ENCODE assay signal across 25 cellular contexts in the genomic region with DNA sequence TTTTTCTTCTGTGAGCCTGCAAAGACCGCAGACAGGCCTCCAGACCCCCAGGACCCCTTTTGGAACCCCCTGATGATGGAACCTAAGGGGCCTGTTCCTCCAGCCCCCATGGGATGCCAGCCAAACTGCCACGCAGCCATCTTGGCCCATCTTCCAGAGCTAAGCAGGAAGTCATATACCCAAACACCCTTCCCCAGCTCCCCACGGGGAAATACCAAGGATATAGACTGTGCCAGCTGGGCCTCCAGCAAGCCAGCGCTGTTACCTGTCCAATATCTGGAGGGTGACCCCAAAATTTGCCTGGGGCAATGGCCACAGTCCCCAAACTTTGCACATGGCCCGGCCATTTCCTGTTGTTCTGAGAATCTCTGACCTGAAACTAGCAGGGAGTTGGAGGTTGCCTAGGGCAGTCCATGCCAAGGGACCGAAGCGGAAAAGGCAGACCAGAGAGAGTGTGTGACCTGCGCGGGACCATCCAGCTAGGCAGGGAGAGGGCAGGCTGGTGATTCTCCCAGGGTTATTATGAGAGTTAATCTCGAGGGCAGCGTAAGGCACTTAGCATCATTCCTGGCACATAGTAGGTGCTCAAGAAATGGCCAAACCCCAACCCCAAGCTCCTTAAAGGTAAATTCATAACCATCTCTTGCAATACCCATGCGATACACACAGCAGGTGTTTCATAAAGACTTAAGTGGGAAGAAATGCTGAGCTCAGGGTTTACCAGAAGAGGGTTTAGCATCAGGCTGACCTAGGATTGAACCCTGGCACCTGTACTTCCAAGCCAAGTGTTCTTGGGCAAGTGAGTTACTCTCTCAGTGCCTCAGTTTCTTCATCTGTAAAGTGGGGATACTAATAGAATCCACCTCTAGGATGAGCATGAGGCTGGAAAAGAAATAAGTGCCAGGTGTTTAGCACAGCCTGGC. TPM values are rescaled to one million over a fixed set of nuclear protein-coding genes. Genes with fewer than 3 reads are reported as not detected.
DNase-seq lines count a peak whose midpoint lies in the region; ATAC-seq and TF ChIP-seq lines count a peak whose summit lies in the region.
"Had no signal": no experiment of that assay in that cellular context is flagged by ENCODE, and none has a peak within 500 bp of the region (broad histone marks: within the 10 kb centered on the region; RNA-seq: fewer than 3 reads in every experiment).

No MANE protein-coding gene starts in this region.

- 84% methylated on average over 9 to 10 of the region's 12 CpGs for WGBS in esophagus squamous epithelium, 2 donors

- H3K9me3 ChIP-seq in OCI-LY7 (ENCODE audit: low read length) (no peaks in the 10 kb centered on the region), esophagus squamous epithelium (no peaks in the 10 kb centered on the region)
- H3K9me3 ChIP-seq: upper lobe of left lung had no signal

- intact Hi-C loops in OCI-LY7 (cut with micrococcal nuclease; ENCODE audit: unreplicated experiment) (no loop called here), esophagus squamous epithelium (cut with DNase I) (no loop called here)

- peaks cover 15% of the 10 kb centered on the region for H3K4me1 Mint-ChIP-seq in GM23338
- H3K4me1 Mint-ChIP-seq in stimulated activated naive B cell treated with anti-CD40 and anti-IgM and Interleukin-4, amounts not matched to agents 10 μg/mL and 1 μg/mL and 100 μg/mL, for 72 hours, result peaks cover 39 to 80% of the 10 kb centered on the region in 2 donors

- CTCF ChIA-PET in OCI-LY7 (lab: Charles Lee; ENCODE audit: unreplicated experiment), result interaction anchor here (0.7 to 1.5 kb wide), 2 partner anchors 15 to 16 kb away, joined by 3 read pairs; no protein-coding TSS in a partner anchor

- TF ChIP-seq CTCF in GM23338 (conservative IDR thresholded peaks at IDR 0.05; ENCODE audit: low read depth in 2 of 2) (no peak), OCI-LY7 (conservative IDR thresholded peaks at IDR 0.05; ENCODE audit: low read length) (no peak), esophagus squamous epithelium (IDR thresholded peaks at IDR 0.05) (no peak)

- no peaks in the 10 kb centered on the region for H3K36me3 Mint-ChIP-seq in GM23338 (ENCODE audit: low read depth)
- peaks cover 2 to 9% of the 10 kb centered on the region in 2 donors for H3K36me3 Mint-ChIP-seq in stimulated activated naive B cell treated with anti-CD40 and anti-IgM and Interleukin-4, amounts not matched to agents 10 μg/mL and 1 μg/mL and 100 μg/mL, for 72 hours
- H3K36me3 Mint-ChIP-seq: CD4-positive, CD25-positive, alpha-beta regulatory T cell; IgD-negative memory B cell; natural killer cell treated with Interleukin-12 subunit alpha and Interleukin-12 subunit beta and Interleukin-15 and Interleukin-18, amount 100 ng/mL, for 72 hours had no signal

- DNase-seq in GM23338 (ENCODE audit: low spot score) (no peak), OCI-LY7 (ENCODE audit: low spot score) (no peak), esophagus squamous epithelium (lab: John Stamatoyannopoulos, UW) (no peak), NCI-H2227 treated with DMSO at 0.1 percent for 48 hours (lab: John Stamatoyannopoulos, UW) (no peak)
- DNase-seq in stimulated activated naive B cell treated with anti-CD40 and anti-IgM and Interleukin-4, amounts not matched to agents 10 μg/mL and 1 μg/mL and 100 μg/mL, for 72 hours, result no peak
- DNase-seq: activated CD4-positive, alpha-beta T cell treated with anti-CD3 and anti-CD28 coated beads for 36 hours; activated effector memory CD4-positive, alpha-beta T cell treated with anti-CD3 and anti-CD28 coated beads, Interleukin-2, amount 50 U/mL, for 16 hours; activated naive CD8-positive, alpha-beta T cell treated with anti-CD3 and anti-CD28 coated beads, Interleukin-2, amount 50 U/mL, for 24 hours; CD4-positive, CD25-positive, alpha-beta regulatory T cell; left ventricle myocardium superior; NCI-H1092 treated with DMSO at 0.1 percent for 48 hours; NCI-H187 treated with DMSO at 0.1 percent for 48 hours; NCI-H524 treated with DMSO at 0.1 percent for 48 hours; T-helper 17 cell; upper lobe of left lung had no signal

- H3F3A ChIP-seq in GM23338 (replicated peaks; ENCODE audit: low read depth), result 0 out of 2 replicates have a peak, but pooled peaks cover 4% of the 10 kb centered on the region

- no peaks in the 10 kb centered on the region for H3K79me2 ChIP-seq in GM23338 (replicated peaks; ENCODE audit: insufficient read depth)
- peaks cover 23% of the 10 kb centered on the region for H3K79me2 ChIP-seq in OCI-LY7 (ENCODE audit: insufficient read depth, low read depth, low read length)

- H3K27ac ChIP-seq in GM23338 (ENCODE audit: low read depth) (no peak overlapping the region), OCI-LY7 (ENCODE audit: low read depth, low read length, poor library complexity, severe bottlenecking) (peak overlapping the region; percentile 8), esophagus squamous epithelium (peak overlapping the region; percentile 31 to 87 (median 80))
- H3K27ac ChIP-seq: upper lobe of left lung had no signal

- H3K9me2 ChIP-seq in GM23338 (ENCODE audit: insufficient read depth) (no peaks in the 10 kb centered on the region), OCI-LY7 (ENCODE audit: insufficient read depth, low read length) (no peaks in the 10 kb centered on the region)

- H3K36me3 ChIP-seq in GM23338 (ENCODE audit: insufficient read depth), result no peaks in the 10 kb centered on the region
- H3K36me3 ChIP-seq in OCI-LY7 (ENCODE audit: insufficient read depth, low read length), result peaks cover 23% of the 10 kb centered on the region
- H3K36me3 ChIP-seq in esophagus squamous epithelium, result no peaks in the 10 kb centered on the region
- H3K36me3 ChIP-seq: upper lobe of left lung had no signal

- no peaks in the 10 kb centered on the region for H3K9me3 Mint-ChIP-seq in GM23338
- H3K9me3 Mint-ChIP-seq in stimulated activated naive B cell treated with anti-CD40 and anti-IgM and Interleukin-4, amounts not matched to agents 10 μg/mL and 1 μg/mL and 100 μg/mL, for 72 hours, result no peaks in the 10 kb centered on the region
- H3K9me3 Mint-ChIP-seq: activated naive CD8-positive, alpha-beta T cell treated with anti-CD3 and anti-CD28 coated beads, Interleukin-2, amount 50 U/mL, for 24 hours; CD4-positive, CD25-positive, alpha-beta regulatory T cell; central memory CD8-positive, alpha-beta T cell; natural killer cell treated with Interleukin-12 subunit alpha and Interleukin-12 subunit beta and Interleukin-15 and Interleukin-18, amount 100 ng/mL, for 72 hours had no signal

- POLR2A ChIA-PET in OCI-LY7 (lab: Charles Lee), result interaction anchor here (0.7 to 2.1 kb wide), 7 partner anchors 11 to 142 kb away, joined by 3 to 5 read pairs (median 4); no protein-coding TSS in a partner anchor

- 0 out of 2 replicates have a peak overlapping the region, but pooled peaks have one; percentile 18 for H2AFZ ChIP-seq in GM23338
- H2AFZ ChIP-seq in OCI-LY7 (ENCODE audit: low read length), result peak overlapping the region; percentile 12; the same call in 1 of the 2 replicates

- H4K20me1 ChIP-seq in GM23338 (replicated peaks; ENCODE audit: insufficient read depth) (no peaks in the 10 kb centered on the region), OCI-LY7 (ENCODE audit: insufficient read depth, low read length) (0 out of 2 replicates have a peak, but pooled peaks cover 6% of the 10 kb centered on the region)

- no peak for ATAC-seq in GM23338
- no peak for ATAC-seq in stimulated activated naive B cell treated with anti-CD40 and anti-IgM and Interleukin-4, amounts not matched to agents 10 μg/mL and 1 μg/mL and 100 μg/mL, for 72 hours (replicated peaks)
- ATAC-seq in HG02938 (IDR thresholded peaks at IDR 0.05; ENCODE audit: unreplicated experiment), result no peak
- ATAC-seq in GM21526 (IDR thresholded peaks at IDR 0.05; ENCODE audit: low FRiP score, unreplicated experiment), result no peak
- ATAC-seq: activated CD4-positive, alpha-beta T cell treated with anti-CD3 and anti-CD28 coated beads for 36 hours; activated naive CD8-positive, alpha-beta T cell treated with anti-CD3 and anti-CD28 coated beads, Interleukin-2, amount 50 U/mL, for 24 hours; left ventricle myocardium superior; T-helper 17 cell had no signal

- TF ChIP-seq POLR2A in esophagus squamous epithelium (IDR thresholded peaks at IDR 0.05), result no peak

- H3K4me2 ChIP-seq in GM23338, result no peak overlapping the region
- H3K4me2 ChIP-seq in OCI-LY7 (ENCODE audit: low read length), result no peak overlapping the region
- H3K4me2 ChIP-seq: smooth muscle cell had no signal

- H3K4me3 ChIP-seq in GM23338, result no peak overlapping the region
- no peak overlapping the region for H3K4me3 ChIP-seq in OCI-LY7 (ENCODE audit: low read depth, low read length, poor library complexity, severe bottlenecking)
- H3K4me3 ChIP-seq in esophagus squamous epithelium, result no peak overlapping the region
- H3K4me3 ChIP-seq: smooth muscle cell, upper lobe of left lung had no signal

- no peak overlapping the region for H3K27ac Mint-ChIP-seq in GM23338
- peak overlapping the region; percentile 71 for H3K27ac Mint-ChIP-seq in stimulated activated naive B cell treated with anti-CD40 and anti-IgM and Interleukin-4, amounts not matched to agents 10 μg/mL and 1 μg/mL and 100 μg/mL, for 72 hours
- H3K27ac Mint-ChIP-seq: activated CD4-positive, alpha-beta T cell treated with anti-CD3 and anti-CD28 coated beads for 36 hours; activated naive CD8-positive, alpha-beta T cell treated with anti-CD3 and anti-CD28 coated beads, Interleukin-2, amount 50 U/mL, for 24 hours; IgD-negative memory B cell; natural killer cell treated with Interleukin-12 subunit alpha and Interleukin-12 subunit beta and Interleukin-15 and Interleukin-18, amount 100 ng/mL, for 72 hours; T-helper 17 cell had no signal

- BruUV-seq in OCI-LY7 (replicated peaks; lab: Mats Ljungman, UMichigan), result no TSS peak

- H3K27me3 ChIP-seq in GM23338 (ENCODE audit: insufficient read depth), result peaks cover 8% of the 10 kb centered on the region
- peaks cover 0 to 42% (median 1%) of the 10 kb centered on the region in 4 donors for H3K27me3 ChIP-seq in esophagus squamous epithelium

- no peak overlapping the region for H3K4me3 Mint-ChIP-seq in GM23338
- H3K4me3 Mint-ChIP-seq in stimulated activated naive B cell treated with anti-CD40 and anti-IgM and Interleukin-4, amounts not matched to agents 10 μg/mL and 1 μg/mL and 100 μg/mL, for 72 hours, result no peak overlapping the region
- H3K4me3 Mint-ChIP-seq: activated CD4-positive, alpha-beta T cell treated with anti-CD3 and anti-CD28 coated beads for 36 hours; activated naive CD8-positive, alpha-beta T cell treated with anti-CD3 and anti-CD28 coated beads, Interleukin-2, amount 50 U/mL, for 24 hours; CD4-positive, CD25-positive, alpha-beta regulatory T cell; central memory CD8-positive, alpha-beta T cell; IgD-negative memory B cell; natural killer cell treated with Interleukin-12 subunit alpha and Interleukin-12 subunit beta and Interleukin-15 and Interleukin-18, amount 100 ng/mL, for 72 hours; T-helper 17 cell had no signal

- H3K27me3 Mint-ChIP-seq in GM23338 (ENCODE audit: insufficient read depth, low read depth, poor library complexity), result peaks cover 18% of the 10 kb centered on the region
- H3K27me3 Mint-ChIP-seq in stimulated activated naive B cell treated with anti-CD40 and anti-IgM and Interleukin-4, amounts not matched to agents 10 μg/mL and 1 μg/mL and 100 μg/mL, for 72 hours, result no peaks in the 10 kb centered on the region
- H3K27me3 Mint-ChIP-seq: activated CD4-positive, alpha-beta T cell treated with anti-CD3 and anti-CD28 coated beads for 36 hours; CD4-positive, CD25-positive, alpha-beta regulatory T cell had no signal

- H3K4me1 ChIP-seq in GM23338 (ENCODE audit: insufficient read depth), result peaks cover 14% of the 10 kb centered on the region
- peaks cover 70% of the 10 kb centered on the region for H3K4me1 ChIP-seq in OCI-LY7 (ENCODE audit: insufficient read depth, low read length, poor library complexity, severe bottlenecking)
- H3K4me1 ChIP-seq in esophagus squamous epithelium, result peaks cover 0 to 47% (median 7%) of the 10 kb centered on the region in 3 donors

RNA-seq across cellular contexts. Expression of gene RASAL1, which starts 2.6 kb away (rescaled TPM):
- total RNA-seq in GM23338 (2014; rRNA removed; shearing (Covaris generic)), result 5.4 and 8.2 TPM in 2 replicates
- polyA plus RNA-seq in GM23338 (2016; fragmentation: Nextera tagmentation; extraction: Ambion mirVana), result 2.6 and 2.7 TPM in 2 replicates
- total RNA-seq in OCI-LY7 (2014; rRNA removed; shearing (Covaris generic)), result 69.1 and 89.1 TPM in 2 replicates
- total RNA-seq in OCI-LY7 (2022) (67.5 and 74.4 TPM in 2 replicates), esophagus squamous epithelium (10 to 100 TPM; 17.4 to 98.7 (median 56.6) TPM)
- total RNA-seq: CD4-positive, CD25-positive, alpha-beta regulatory T cell; glomerular endothelial cell; left ventricle myocardium superior; natural killer cell treated with Interleukin-12 subunit alpha and Interleukin-12 subunit beta and Interleukin-15 and Interleukin-18, amount 100 ng/mL, for 72 hours; osteocyte; smooth muscle cell; subcutaneous adipose tissue had no signal
- polyA plus RNA-seq: IgD-negative memory B cell, smooth muscle cell had no signal

RNA-seq across cellular contexts. Expression of gene CFAP73, which starts 11.4 kb away (rescaled TPM):
- total RNA-seq in GM23338 (2014; rRNA removed; shearing (Covaris generic)), result 0.59 TPM in 1 of 2 replicates, not detected in the other
- polyA plus RNA-seq in GM23338 (2016; fragmentation: Nextera tagmentation; extraction: Ambion mirVana), result 0.50 and 0.54 TPM in 2 replicates
- 14.0 and 26.9 TPM in 2 replicates for total RNA-seq in OCI-LY7 (2014; rRNA removed; shearing (Covaris generic))
- total RNA-seq in OCI-LY7 (2022) (37.4 and 39.2 TPM in 2 replicates), esophagus squamous epithelium (under 1 TPM in 1 of 4 donors, not detected in 3; 0.26 TPM)
- total RNA-seq: glomerular endothelial cell, left ventricle myocardium superior, mononuclear cell, osteocyte, smooth muscle cell, subcutaneous adipose tissue, T-helper 17 cell had no signal
- polyA plus RNA-seq: CD4-positive, CD25-positive, alpha-beta regulatory T cell; IgD-negative memory B cell; smooth muscle cell had no signal

RNA-seq across cellular contexts. Expression of gene DDX54, which starts 47.2 kb away (rescaled TPM):
- 79.6 and 84.1 TPM in 2 replicates for total RNA-seq in GM23338 (2014; rRNA removed; shearing (Covaris generic))
- 89.4 and 89.5 TPM in 2 replicates for polyA plus RNA-seq in GM23338 (2016; fragmentation: Nextera tagmentation; extraction: Ambion mirVana)
- 86.0 and 87.2 TPM in 2 replicates for total RNA-seq in OCI-LY7 (2014; rRNA removed; shearing (Covaris generic))
- 145 and 150 TPM in 2 replicates for total RNA-seq in OCI-LY7 (2022)
- 10 to 100 TPM; 35.3 to 80.5 (median 65.2) TPM for total RNA-seq in esophagus squamous epithelium

RNA-seq across cellular contexts. Expression of gene RITA1, which starts 47.4 kb away (rescaled TPM):
- total RNA-seq in GM23338 (2014; rRNA removed; shearing (Covaris generic)), result 33.0 and 40.4 TPM in 2 replicates
- polyA plus RNA-seq in GM23338 (2016; fragmentation: Nextera tagmentation; extraction: Ambion mirVana), result 20.0 and 21.4 TPM in 2 replicates
- total RNA-seq in OCI-LY7 (2014; rRNA removed; shearing (Covaris generic)), result 72.5 and 90.8 TPM in 2 replicates
- total RNA-seq in OCI-LY7 (2022), result 59.5 and 68.6 TPM in 2 replicates
- 10 to 100 TPM; 17.0 to 30.0 (median 20.3) TPM for total RNA-seq in esophagus squamous epithelium
